Comparison of ENCODE assay signal across 17 cellular contexts in the genomic region with DNA sequence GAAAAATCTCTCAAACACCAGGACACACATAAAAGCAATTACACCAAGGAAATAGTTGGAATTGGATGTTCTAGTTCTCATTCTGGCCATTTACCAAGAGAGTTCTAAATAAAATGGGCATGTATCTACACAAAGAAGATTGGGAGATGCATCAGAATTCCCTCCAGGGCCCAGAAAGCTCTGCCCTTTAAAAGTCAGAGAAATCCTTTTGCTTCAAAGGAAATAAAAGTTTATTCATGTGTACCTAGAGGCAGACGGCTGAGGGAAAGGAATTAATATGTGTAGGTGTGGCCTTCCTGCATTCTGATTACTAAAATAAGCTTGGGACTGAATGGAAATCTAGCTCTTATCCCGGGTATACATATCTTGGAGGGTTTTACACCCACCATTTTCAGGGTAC.
DNase-seq lines count a peak whose midpoint lies in the region; ATAC-seq, FAIRE-seq and TF ChIP-seq lines count a peak whose summit lies in the region.
"Had no signal": no experiment of that assay in that cellular context is flagged by ENCODE, and none has a peak within 500 bp of the region (broad histone marks: within the 10 kb centered on the region; RNA-seq: fewer than 3 reads in every experiment).

No MANE protein-coding gene starts in this region.

- H3K4me1 ChIP-seq in endothelial cell of umbilical vein (ENCODE audit: control insufficient read depth, extremely low read depth, insufficient read depth, low read length) (peaks cover 24% of the 10 kb centered on the region), osteoblast (ENCODE audit: insufficient read depth, low read length) (peaks cover 52% of the 10 kb centered on the region)
- H3K4me1 ChIP-seq: Caco-2 had no signal

- intact Hi-C loops in endothelial cell of umbilical vein (cut with micrococcal nuclease), result no loop called here

- dilution Hi-C loops in endothelial cell of umbilical vein (cut with MboI; ENCODE audit: extremely low pct_ligation_motif_present, low sequenced_read_pairs), result no loop called here

- no peaks in the 10 kb centered on the region for H3K9me1 ChIP-seq in endothelial cell of umbilical vein (replicated peaks; ENCODE audit: control insufficient read depth, extremely low read depth, insufficient read depth, low read length)

- POLR2A ChIA-PET in endothelial cell of umbilical vein (lab: Charles Lee), result no interaction called here

- no peaks in the 10 kb centered on the region for H3K4me1 Mint-ChIP-seq in stimulated activated memory B cell treated with anti-CD40 and anti-IgM and Interleukin-4, amounts not matched to agents 10 μg/mL and 1 μg/mL and 100 μg/mL, for 72 hours
- H3K4me1 Mint-ChIP-seq: CD14-positive monocyte had no signal

- no peaks in the 10 kb centered on the region for H3K36me3 ChIP-seq in endothelial cell of umbilical vein (ENCODE audit: control insufficient read depth in 2 of 2, extremely low read depth in 1 of 2, insufficient read depth in 2 of 2, low read length in 2 of 2)
- no peaks in the 10 kb centered on the region for H3K36me3 ChIP-seq in osteoblast (ENCODE audit: insufficient read depth, low read length)

- H3K9ac ChIP-seq in endothelial cell of umbilical vein (replicated peaks; ENCODE audit: extremely low read depth, insufficient read depth, low read length), result no peak overlapping the region

- H3K4me3 ChIP-seq in endothelial cell of umbilical vein (replicated peaks in 1 of 3; ENCODE audit: insufficient read depth in 1 of 3, low read depth in 1 of 3, low read length in 3 of 3) (no peak overlapping the region), osteoblast (ENCODE audit: insufficient read depth, low read length) (no peak overlapping the region)

- no peaks in the 10 kb centered on the region for H4K20me1 ChIP-seq in endothelial cell of umbilical vein (replicated peaks; ENCODE audit: control insufficient read depth, extremely low read depth, insufficient read depth, low read length)
- no peaks in the 10 kb centered on the region for H4K20me1 ChIP-seq in osteoblast (ENCODE audit: insufficient read depth, low read length)

- H3K9me3 ChIP-seq in endothelial cell of umbilical vein (replicated peaks; ENCODE audit: control insufficient read depth, insufficient read depth, low read length) (no peaks in the 10 kb centered on the region), osteoblast (ENCODE audit: low read depth, low read length) (no peaks in the 10 kb centered on the region)

- no peak overlapping the region for H3K4me3 Mint-ChIP-seq in stimulated activated memory B cell treated with anti-CD40 and anti-IgM and Interleukin-4, amounts not matched to agents 10 μg/mL and 1 μg/mL and 100 μg/mL, for 72 hours
- H3K4me3 Mint-ChIP-seq: CD14-positive monocyte had no signal

- no peaks in the 10 kb centered on the region for H3K27me3 Mint-ChIP-seq in stimulated activated memory B cell treated with anti-CD40 and anti-IgM and Interleukin-4, amounts not matched to agents 10 μg/mL and 1 μg/mL and 100 μg/mL, for 72 hours

- H3K27ac ChIP-seq in endothelial cell of umbilical vein (ENCODE audit: insufficient read depth, low read depth, low read length), result no peak overlapping the region
- no peak overlapping the region for H3K27ac ChIP-seq in osteoblast (ENCODE audit: low read depth, low read length)

- DNase-seq in EH (ENCODE audit: low read depth) (peak; percentile 25), M059J (ENCODE audit: low read depth) (peak; percentile 36), endothelial cell of umbilical vein (ENCODE audit: low read depth, low spot score) (no peak), osteoblast (ENCODE audit: insufficient read length, low spot score, missing footprints) (no peak), T1000 (lab: John Stamatoyannopoulos, UW) (no peak)
- DNase-seq in stimulated activated naive CD4-positive, alpha-beta T cell (lab: John Stamatoyannopoulos, UW), result no peak
- DNase-seq: Caco-2, DMS153, HCEC 1CT, KBM-7, NCI-H1092, NCI-H524, Right ventricle myocardium superior had no signal

- ATAC-seq in GM21390 (IDR thresholded peaks at IDR 0.05; ENCODE audit: unreplicated experiment), result no peak
- ATAC-seq in stimulated activated memory B cell treated with anti-CD40 and anti-IgM and Interleukin-4, amounts not matched to agents 10 μg/mL and 1 μg/mL and 100 μg/mL, for 72 hours, result no peak

- BruUV-seq in endothelial cell of umbilical vein (replicated peaks; lab: Mats Ljungman, UMichigan), result no TSS peak

- CTCF ChIA-PET in endothelial cell of umbilical vein (lab: Charles Lee), result no interaction called here

- H3K4me2 ChIP-seq in endothelial cell of umbilical vein (ENCODE audit: insufficient read depth, low read length), result no peak overlapping the region
- H3K4me2 ChIP-seq in osteoblast (ENCODE audit: insufficient read depth, low read length), result no peak overlapping the region

- H3K79me2 ChIP-seq in endothelial cell of umbilical vein (ENCODE audit: control insufficient read depth, insufficient read depth, low read length), result no peaks in the 10 kb centered on the region
- H3K79me2 ChIP-seq in osteoblast (ENCODE audit: insufficient read depth, low read length), result no peaks in the 10 kb centered on the region

- peak overlapping the region; percentile 90 for H2AFZ ChIP-seq in endothelial cell of umbilical vein (ENCODE audit: low read depth, low read length)
- H2AFZ ChIP-seq in osteoblast (ENCODE audit: low read length), result peak overlapping the region; percentile 41

- no peak for FAIRE-seq in endothelial cell of umbilical vein (lab: Jason Lieb, UNC)
- FAIRE-seq: GM19239 had no signal

- H3K27ac Mint-ChIP-seq in stimulated activated memory B cell treated with anti-CD40 and anti-IgM and Interleukin-4, amounts not matched to agents 10 μg/mL and 1 μg/mL and 100 μg/mL, for 72 hours, result no peak overlapping the region
- H3K27ac Mint-ChIP-seq: CD14-positive monocyte had no signal

- H3K9me3 Mint-ChIP-seq in stimulated activated memory B cell treated with anti-CD40 and anti-IgM and Interleukin-4, amounts not matched to agents 10 μg/mL and 1 μg/mL and 100 μg/mL, for 72 hours, result peaks cover 14% of the 10 kb centered on the region

- no peak for TF ChIP-seq CTCF in endothelial cell of umbilical vein (IDR thresholded peaks at IDR 0.05; ENCODE audit: extremely low read depth in 1 of 2, insufficient read depth in 1 of 2, low read depth in 1 of 2, low read length in 2 of 2)
- TF ChIP-seq CTCF in osteoblast (IDR thresholded peaks at IDR 0.05; ENCODE audit: extremely low read depth, low read depth, low read length), result no peak

- H3K27me3 ChIP-seq in endothelial cell of umbilical vein (ENCODE audit: control insufficient read depth in 2 of 2, insufficient read depth in 2 of 2, low read length in 2 of 2) (no peaks in the 10 kb centered on the region), osteoblast (ENCODE audit: insufficient read depth, low read length) (no peaks in the 10 kb centered on the region)

- TF ChIP-seq POLR2A in endothelial cell of umbilical vein (IDR thresholded peaks at IDR 0.05; ENCODE audit: low read depth, low read length), result no peak

- no peaks in the 10 kb centered on the region for H3K36me3 Mint-ChIP-seq in stimulated activated memory B cell treated with anti-CD40 and anti-IgM and Interleukin-4, amounts not matched to agents 10 μg/mL and 1 μg/mL and 100 μg/mL, for 72 hours
- H3K36me3 Mint-ChIP-seq: CD14-positive monocyte had no signal

TF ChIP-seq in endothelial cell of umbilical vein, 7 proteins besides CTCF, POLR2A, EP300 and RAD21:
- TF ChIP-seq FOS (IDR thresholded peaks at IDR 0.05; ENCODE audit: borderline replicate concordance, insufficient read depth, low read length) (no peak), POLR2AphosphoS5 (IDR thresholded peaks at IDR 0.05; ENCODE audit: insufficient read depth, low read depth, low read length) (no peak), MAX (IDR thresholded peaks at IDR 0.05; ENCODE audit: insufficient read depth, insufficient read length) (no peak), JUN (IDR thresholded peaks at IDR 0.05; ENCODE audit: borderline replicate concordance, insufficient read depth, insufficient read length, low read depth) (no peak), GATA2 (IDR thresholded peaks at IDR 0.05; ENCODE audit: insufficient read depth, insufficient read length, low read depth, low read length) (no peak), MYC (IDR thresholded peaks at IDR 0.05; ENCODE audit: low read depth, low read length) (no peak), EZH2 (IDR thresholded peaks at IDR 0.05; ENCODE audit: borderline replicate concordance, low read depth, low read length, severe bottlenecking) (no peak)

Comparison
In these comparisons a context has a peak if more than half of its experiments do, and no peak if none do; other contexts are left out.
1. DNase-seq: peak in EH (single experiment) and M059J (single experiment); none in endothelial cell of umbilical vein (single experiment), osteoblast (single experiment), stimulated activated naive CD4-positive, alpha-beta T cell (0 of 6) and T1000 (single experiment).